In the genomic region with DNA sequence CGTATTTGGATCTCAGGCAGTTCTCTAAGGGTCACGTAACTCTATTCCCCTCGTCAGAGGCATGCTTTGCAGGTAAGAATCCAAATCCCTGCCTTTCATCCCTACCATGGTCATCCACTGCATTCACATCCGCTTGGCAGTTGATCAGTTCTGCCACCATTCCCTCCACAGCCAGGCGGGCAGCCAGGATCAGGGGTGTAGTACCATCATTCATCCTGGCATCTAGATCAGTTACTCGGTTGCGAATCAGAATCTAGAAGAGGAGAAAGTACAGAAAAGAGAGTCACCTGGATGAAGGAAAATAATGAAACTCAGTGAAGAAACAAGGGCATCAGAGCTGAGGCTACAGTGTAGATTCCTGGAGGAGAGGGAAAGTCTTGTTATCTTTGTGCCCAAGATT, we compare ENCODE assay signal across 9 cellular contexts. TPM values are rescaled to one million over a fixed set of nuclear protein-coding genes. Genes with fewer than 3 reads are reported as not detected.
"Had no signal": no experiment of that assay in that cellular context is flagged by ENCODE, and none has a peak within 500 bp of the region (broad histone marks: within the 10 kb centered on the region; RNA-seq: fewer than 3 reads in every experiment).

No MANE protein-coding gene starts in this region.

- H3K4me2 ChIP-seq: GM23338 had no signal

- ATAC-seq: GM23338, HepG2 had no signal

- H3K4me1 Mint-ChIP-seq: IgD-negative memory B cell had no signal

- H3K9me3 Mint-ChIP-seq: GM23338, H9, IgD-negative memory B cell had no signal

- H3K27ac ChIP-seq: HL-60 had no signal

- H3K4me3 ChIP-seq: GM23338 had no signal

- H2AFZ ChIP-seq: GM23338 had no signal

- H3K4me3 Mint-ChIP-seq: GM23338, H9, IgD-negative memory B cell had no signal

- H3K27me3 Mint-ChIP-seq: IgD-negative memory B cell had no signal

- DNase-seq: H9, HCEC 1CT, KBM-7 had no signal

- H3K27ac Mint-ChIP-seq: GM23338 had no signal

RNA-seq across cellular contexts. Expression of a gene that starts 22.0 kb away (rescaled TPM):
- total RNA-seq: GM23338, H1, H9, HepG2, HT1080 had no signal
- polyA plus RNA-seq: GM23338, H1, HepG2, IgD-negative memory B cell had no signal
